In the genomic region with DNA sequence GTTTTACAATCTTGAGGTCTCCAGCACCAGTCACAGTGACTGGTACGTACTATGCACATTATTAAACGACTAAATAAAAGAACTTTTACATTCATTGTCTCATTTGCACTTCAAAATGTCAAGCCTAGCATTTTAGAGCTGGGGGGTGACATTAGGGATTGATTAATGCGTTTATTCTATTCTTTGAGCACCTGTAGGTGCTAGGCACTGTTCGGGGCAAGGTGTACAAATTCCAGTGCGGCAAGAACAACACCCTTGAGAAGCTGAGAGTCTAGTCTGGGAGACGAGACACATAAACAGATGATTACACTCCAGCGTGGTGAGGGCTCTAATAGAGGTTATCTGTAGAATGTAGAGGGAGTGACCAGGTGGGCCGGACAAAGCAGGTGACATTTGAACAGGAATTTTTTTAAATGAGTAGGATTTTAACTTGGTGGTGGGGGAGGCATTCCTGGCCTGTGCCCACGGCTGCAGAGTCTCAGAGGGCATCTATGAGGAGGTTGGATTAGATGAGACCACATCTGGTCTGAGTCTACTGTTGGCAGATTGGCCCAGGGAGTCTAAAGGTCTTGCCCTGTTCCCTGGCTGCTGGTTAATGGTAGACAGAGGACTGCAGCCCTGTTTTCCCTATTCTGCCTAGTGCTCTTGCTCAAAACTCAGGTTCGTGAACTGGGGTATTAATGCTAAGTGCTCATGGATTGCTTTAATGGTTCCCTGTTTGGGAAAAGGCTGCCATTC, we compare ENCODE assay signal across 8 cellular contexts. TPM values are rescaled to one million over a fixed set of nuclear protein-coding genes. Genes with fewer than 3 reads are reported as not detected.
DNase-seq lines count a peak whose midpoint lies in the region; TF ChIP-seq lines count a peak whose summit lies in the region.

No MANE protein-coding gene starts in this region.

- H3K4me3 ChIP-seq in foreskin fibroblast (ENCODE audit: low read depth in 1 of 2, low read length in 2 of 2): peak overlapping the region; percentile 64 to 80
- peak overlapping the region; percentile 54 to 97 (median 89) for H3K4me3 ChIP-seq in spleen

- WGBS in spleen, 5 donors: 12 to 23% (median 18%) methylated on average over 10 of the region's 10 CpGs

- no peaks in the 10 kb centered on the region for H3K27me3 ChIP-seq in spleen (replicated peaks in 1 of 7)

- no peak for TF ChIP-seq POLR2A in spleen (IDR thresholded peaks at IDR 0.05)

- H3K27ac ChIP-seq in spleen: peak overlapping the region; percentile 86 to 96 (median 94)

- H3K36me3 ChIP-seq in spleen: peaks cover 0 to 8% (median 0%) of the 10 kb centered on the region in 6 donors

- H3K4me1 ChIP-seq in spleen: peaks cover 21 to 76% (median 66%) of the 10 kb centered on the region in 6 donors

- DNase-seq in NCI-H1105 treated with DMSO at 0.1 percent for 48 hours (lab: John Stamatoyannopoulos, UW) (peak; percentile 15), NCI-H1105 (lab: John Stamatoyannopoulos, UW) (no peak), SW480 (ENCODE audit: low spot score) (peak; percentile 25), foreskin fibroblast (peak in 1 of 2 donors; percentile 46), spleen (no peak), NCI-H1436 (lab: John Stamatoyannopoulos, UW) (no peak), amniotic stem cell (lab: John Stamatoyannopoulos, UW) (no peak)
- no peak for DNase-seq in stimulated activated CD4-positive, alpha-beta T cell treated with anti-CD3 and anti-CD28 coated beads, Interleukin-15, amount 100 ng/mL, for 24 hours

- no peaks in the 10 kb centered on the region for H3K9me3 ChIP-seq in spleen

- TF ChIP-seq CTCF in foreskin fibroblast (IDR thresholded peaks at IDR 0.05; ENCODE audit: low read depth, low read length) (no peak), spleen (IDR thresholded peaks at IDR 0.05 in 8 of 11, conservative IDR thresholded peaks at IDR 0.05 in 3 of 11) (no peak)

- intact Hi-C loops in spleen (cut with DNase I; ENCODE audit: low total_unique reads): no loop called here

RNA-seq across cellular contexts. Expression of a gene that starts 1.0 kb away (rescaled TPM):
- total RNA-seq in spleen: 100 to 1,000 TPM in 5 of 7 donors, 10 to 100 TPM in 2; 93.4 to 149 (median 126) TPM
- polyA plus RNA-seq in spleen: 10 to 100 TPM; 55.2 to 74.2 (median 64.5) TPM

Comparison
In these comparisons a context has a peak if more than half of its experiments do, and no peak if none do; other contexts are left out.
1. DNase-seq: peak in NCI-H1105 treated with DMSO at 0.1 percent for 48 hours (single experiment) and SW480 (single experiment); none in NCI-H1105 (single experiment), spleen (single experiment), NCI-H1436 (single experiment), stimulated activated CD4-positive, alpha-beta T cell treated with anti-CD3 and anti-CD28 coated beads, Interleukin-15, amount 100 ng/mL, for 24 hours (single experiment) and amniotic stem cell (single experiment).